Comparison of ENCODE assay signal across 12 cellular contexts in genomic region chr7:7100432-7100849, GRCh38.
DNase-seq lines count a peak whose midpoint lies in the region; ATAC-seq, FAIRE-seq and TF ChIP-seq lines count a peak whose summit lies in the region.
"Had no signal": no experiment of that assay in that cellular context is flagged by ENCODE, and none has a peak within 500 bp of the region (broad histone marks: within the 10 kb centered on the region; RNA-seq: fewer than 3 reads in every experiment).

No MANE protein-coding gene starts in this region.

- intact Hi-C loops in testis (cut with DNase I; ENCODE audit: low total_unique reads) = no loop called here

- H3K4me2 ChIP-seq in astrocyte (ENCODE audit: low read length) = no peak overlapping the region

- peaks cover 15% of the 10 kb centered on the region for H3K4me1 ChIP-seq in astrocyte (ENCODE audit: insufficient read depth, low read length)
- peaks cover 6% of the 10 kb centered on the region for H3K4me1 ChIP-seq in testis
- H3K4me1 ChIP-seq in upper lobe of left lung = peaks cover 16 to 20% (median 17%) of the 10 kb centered on the region in 4 donors
- peaks cover 0 to 25% (median 7%) of the 10 kb centered on the region in 4 donors for H3K4me1 ChIP-seq in tibial nerve

- peaks cover 28% of the 10 kb centered on the region for H3K4me1 Mint-ChIP-seq in astrocyte (ENCODE audit: low read depth, unreplicated experiment)

- H3K9ac ChIP-seq in astrocyte (ENCODE audit: low read length) = no peak overlapping the region

- TF ChIP-seq CTCF in astrocyte (IDR thresholded peaks at IDR 0.05; ENCODE audit: insufficient read depth, low read depth, low read length) (no peak), testis (IDR thresholded peaks at IDR 0.05) (no peak), upper lobe of left lung (IDR thresholded peaks at IDR 0.05) (no peak), tibial nerve (IDR thresholded peaks at IDR 0.05) (no peak)

- H3K27me3 ChIP-seq in astrocyte (ENCODE audit: insufficient read depth, low read length) (no peaks in the 10 kb centered on the region), testis (no peaks in the 10 kb centered on the region), upper lobe of left lung (no peaks in the 10 kb centered on the region), tibial nerve (no peaks in the 10 kb centered on the region)

- DNase-seq in CMK (ENCODE audit: low read depth) = peak; percentile 77
- peak; percentile 50 for DNase-seq in NCI-H146 treated with DMSO at 0.1 percent for 48 hours (lab: John Stamatoyannopoulos, UW; ENCODE audit: unreplicated experiment)
- no peak for DNase-seq in astrocyte (ENCODE audit: low read depth)
- peak; percentile 17 for DNase-seq in iris pigment epithelial cell (ENCODE audit: low read depth)
- DNase-seq in testis = no peak
- DNase-seq in upper lobe of left lung = no peak
- DNase-seq in tibial nerve (ENCODE audit: low spot score in 2 of 2) = no peak
- DNase-seq: CD4-positive, CD25-positive, alpha-beta regulatory T cell; cerebellar nuclear complex; substantia nigra had no signal

- ATAC-seq in upper lobe of left lung (ENCODE audit: low FRiP score in 2 of 2) (no peak), HG03108 (IDR thresholded peaks at IDR 0.05; ENCODE audit: unreplicated experiment) (no peak)

- TF ChIP-seq EP300 in upper lobe of left lung (IDR thresholded peaks at IDR 0.05) = no peak
- TF ChIP-seq EP300 in tibial nerve (IDR thresholded peaks at IDR 0.05) = no peak

- H2AFZ ChIP-seq in astrocyte (ENCODE audit: low read depth, low read length) = peak overlapping the region; percentile 48

- H3K9me3 ChIP-seq in astrocyte (ENCODE audit: insufficient read depth, low read depth, low read length) (no peaks in the 10 kb centered on the region), testis (no peaks in the 10 kb centered on the region), upper lobe of left lung (no peaks in the 10 kb centered on the region), tibial nerve (no peaks in the 10 kb centered on the region)

- peak overlapping the region; percentile 75 for H3K27ac Mint-ChIP-seq in astrocyte (ENCODE audit: unreplicated experiment)
- H3K27ac Mint-ChIP-seq: CD4-positive, CD25-positive, alpha-beta regulatory T cell; natural killer cell treated with Interleukin-12 subunit alpha and Interleukin-12 subunit beta and Interleukin-15 and Interleukin-18, amount 100 ng/mL, for 72 hours had no signal

- H3K9me3 Mint-ChIP-seq in astrocyte (ENCODE audit: unreplicated experiment) = no peaks in the 10 kb centered on the region
- H3K9me3 Mint-ChIP-seq: natural killer cell treated with Interleukin-12 subunit alpha and Interleukin-12 subunit beta and Interleukin-15 and Interleukin-18, amount 100 ng/mL, for 72 hours had no signal

- no peaks in the 10 kb centered on the region for H4K20me1 ChIP-seq in astrocyte (ENCODE audit: insufficient read depth, low read length)

- H3K4me3 Mint-ChIP-seq in astrocyte (ENCODE audit: unreplicated experiment) = peak overlapping the region; percentile 13
- H3K4me3 Mint-ChIP-seq: CD4-positive, CD25-positive, alpha-beta regulatory T cell; natural killer cell treated with Interleukin-12 subunit alpha and Interleukin-12 subunit beta and Interleukin-15 and Interleukin-18, amount 100 ng/mL, for 72 hours had no signal

- no peaks in the 10 kb centered on the region for H3K36me3 Mint-ChIP-seq in astrocyte (ENCODE audit: low read depth, unreplicated experiment)
- H3K36me3 Mint-ChIP-seq: CD4-positive, CD25-positive, alpha-beta regulatory T cell; natural killer cell treated with Interleukin-12 subunit alpha and Interleukin-12 subunit beta and Interleukin-15 and Interleukin-18, amount 100 ng/mL, for 72 hours had no signal

- H3K4me3 ChIP-seq in astrocyte (ENCODE audit: insufficient read depth, low read depth, low read length) (no peak overlapping the region), testis (no peak overlapping the region), upper lobe of left lung (no peak overlapping the region), tibial nerve (no peak overlapping the region)

- no peaks in the 10 kb centered on the region for H3K27me3 Mint-ChIP-seq in astrocyte (ENCODE audit: low read depth, unreplicated experiment)

- no peak for FAIRE-seq in astrocyte (lab: Jason Lieb, UNC)

- no peak for TF ChIP-seq POLR2A in testis (IDR thresholded peaks at IDR 0.05)
- no peak for TF ChIP-seq POLR2A in upper lobe of left lung (IDR thresholded peaks at IDR 0.05)
- no peak for TF ChIP-seq POLR2A in tibial nerve (IDR thresholded peaks at IDR 0.05)

- H3K79me2 ChIP-seq in astrocyte (ENCODE audit: insufficient read depth, low read length) = no peaks in the 10 kb centered on the region

- WGBS in testis, 2 donors = 78 to 81% methylated on average over 8 of the region's 8 CpGs
- 79 to 96% methylated on average over 6 to 8 of the region's 8 CpGs for WGBS in upper lobe of left lung, 2 donors
- WGBS in tibial nerve, 2 donors = 76 to 79% methylated on average over 8 of the region's 8 CpGs

- H3K27ac ChIP-seq in astrocyte (ENCODE audit: low read depth, low read length) (no peak overlapping the region), testis (no peak overlapping the region), upper lobe of left lung (no peak overlapping the region), tibial nerve (no peak overlapping the region)

- H3K36me3 ChIP-seq in astrocyte (ENCODE audit: insufficient read depth, low read length) (no peaks in the 10 kb centered on the region), testis (ENCODE audit: low read depth, missing control alignments) (no peaks in the 10 kb centered on the region), upper lobe of left lung (no peaks in the 10 kb centered on the region), tibial nerve (no peaks in the 10 kb centered on the region)

Comparison
In these comparisons a context has a peak if more than half of its experiments do, and no peak if none do; other contexts are left out.
1. DNase-seq: peak in CMK (single experiment), NCI-H146 treated with DMSO at 0.1 percent for 48 hours (single experiment) and iris pigment epithelial cell (single experiment); none in astrocyte (single experiment), testis (single experiment), upper lobe of left lung (0 of 2) and tibial nerve (0 of 2).